In genomic region chr1:23905461-23906025, GRCh38 we compare ENCODE assay signal across 2 cellular contexts.
TF ChIP-seq lines count a peak whose summit lies in the region.

No MANE protein-coding gene starts in this region.

TF ChIP-seq in GM12878, 131 proteins besides CTCF, POLR2A, EP300 and RAD21:
- TF ChIP-seq SPI1 (IDR thresholded peaks at IDR 0.05; ENCODE audit: borderline replicate concordance, insufficient read depth, low read depth, low read length) (0 out of 2 replicates have a peak, but pooled peaks have one; percentile 14), EED (IDR thresholded peaks at IDR 0.05; ENCODE audit: low read depth) (0 out of 2 replicates have a peak, but pooled peaks have one; percentile 23), WRNIP1 (IDR thresholded peaks at IDR 0.05; ENCODE audit: borderline replicate concordance, low read depth, low read length) (no peak)

TF ChIP-seq in HEK293T, 16 proteins besides CTCF, POLR2A, EP300 and RAD21:
- TF ChIP-seq ZNF384 (IDR thresholded peaks at IDR 0.05) = no peak
- TF ChIP-seq ELF4 (IDR thresholded peaks at IDR 0.05) = no peak
- no peak for TF ChIP-seq BHLHE40 (IDR thresholded peaks at IDR 0.05; ENCODE audit: borderline replicate concordance)
- TF ChIP-seq SP1 (IDR thresholded peaks at IDR 0.05) = no peak
- TF ChIP-seq FOXA1 (IDR thresholded peaks at IDR 0.05) = no peak
- no peak for TF ChIP-seq FOXK2 (IDR thresholded peaks at IDR 0.05)
- TF ChIP-seq NFRKB (IDR thresholded peaks at IDR 0.05) = no peak
- no peak for TF ChIP-seq CTBP1 (IDR thresholded peaks at IDR 0.05; ENCODE audit: borderline replicate concordance)
- TF ChIP-seq TARDBP (IDR thresholded peaks at IDR 0.05) = no peak
- TF ChIP-seq L3MBTL2 (conservative IDR thresholded peaks at IDR 0.05) = no peak
- no peak for TF ChIP-seq SUZ12 (IDR thresholded peaks at IDR 0.05)
- no peak for TF ChIP-seq LEF1 (IDR thresholded peaks at IDR 0.05; ENCODE audit: borderline replicate concordance)
- TF ChIP-seq HDGF (IDR thresholded peaks at IDR 0.05; ENCODE audit: borderline replicate concordance) = no peak
- no peak for TF ChIP-seq ARNT (IDR thresholded peaks at IDR 0.05)
- TF ChIP-seq FOXM1 (IDR thresholded peaks at IDR 0.05; ENCODE audit: borderline replicate concordance) = no peak
- no peak for TF ChIP-seq PKNOX1 (IDR thresholded peaks at IDR 0.05)
TF ChIP-seq in HEK293T: peak in this region for 0.
